Comparison of ENCODE assay signal across 8 cellular contexts in the genomic region with DNA sequence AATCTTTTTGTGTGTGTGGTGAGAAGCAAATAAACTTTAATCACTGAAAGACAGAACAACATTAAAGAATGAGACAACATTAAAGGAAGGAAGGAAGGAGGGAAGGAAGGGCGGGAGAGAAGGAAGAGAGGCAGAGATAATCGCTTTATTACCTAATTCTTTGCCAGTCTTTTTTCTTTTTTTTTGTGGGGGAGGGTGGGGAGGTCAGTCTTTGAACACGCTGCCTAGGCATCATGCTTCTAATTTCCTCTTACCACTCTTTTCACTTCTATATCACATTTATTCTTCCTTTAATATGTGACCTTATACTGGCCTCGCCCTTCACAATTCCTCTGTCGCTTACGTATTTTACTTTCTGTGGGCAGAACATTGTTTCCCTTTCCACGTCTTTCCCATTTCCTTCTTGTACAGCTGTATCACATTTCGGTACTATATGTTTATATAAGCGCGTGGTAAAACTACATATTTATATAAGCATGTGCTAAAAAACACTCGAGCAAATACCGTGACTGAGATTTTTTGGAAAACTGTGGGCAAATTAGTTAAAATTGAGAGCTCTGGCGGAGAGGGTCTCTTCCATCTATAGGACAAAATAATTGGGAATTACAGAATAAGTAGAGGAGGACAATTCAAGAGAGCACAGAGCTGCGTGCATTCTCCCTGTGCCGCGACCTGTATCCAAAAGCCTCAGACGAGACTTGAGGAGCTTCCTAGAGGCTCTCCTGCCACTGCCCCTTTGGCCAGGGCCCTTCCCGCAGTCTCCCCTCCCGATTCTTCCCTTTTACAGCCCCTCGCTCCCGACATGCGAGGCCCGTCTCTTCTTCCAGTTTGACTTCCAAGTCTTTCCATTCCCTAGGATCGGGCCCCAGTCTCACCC. TPM values are rescaled to one million over a fixed set of nuclear protein-coding genes. Genes with fewer than 3 reads are reported as not detected.
A peak's percentile ranks its signal among the peaks of the same experiment; 100 is the strongest.
DNase-seq lines count a peak whose midpoint lies in the region; ATAC-seq and TF ChIP-seq lines count a peak whose summit lies in the region.

No MANE protein-coding gene starts in this region.

- peak overlapping the region; percentile 62 to 83 for H3K18ac ChIP-seq in mesenchymal stem cell (ENCODE audit: low read depth in 1 of 2, low read length in 2 of 2)

- H3K4me1 ChIP-seq in mesenchymal stem cell (ENCODE audit: control insufficient read depth, insufficient read depth, low read depth, low read length) (no peaks in the 10 kb centered on the region), aorta (ENCODE audit: control insufficient read depth in 1 of 2, insufficient read depth in 2 of 2, low read length in 2 of 2) (no peaks in the 10 kb centered on the region)

- peak overlapping the region; percentile 81 for H3K9ac ChIP-seq in mesenchymal stem cell (ENCODE audit: low read length)

- H3K9me3 Mint-ChIP-seq in effector memory CD8-positive, alpha-beta T cell: no peaks in the 10 kb centered on the region

- peak overlapping the region; percentile 80 for H2AFZ ChIP-seq in mesenchymal stem cell (ENCODE audit: low read depth, low read length)

- no peaks in the 10 kb centered on the region for H3K27me3 ChIP-seq in dorsolateral prefrontal cortex
- H3K27me3 ChIP-seq in mesenchymal stem cell (ENCODE audit: control insufficient read depth in 1 of 2, insufficient read depth in 1 of 2, low read length in 2 of 2): no peaks in the 10 kb centered on the region
- no peaks in the 10 kb centered on the region for H3K27me3 ChIP-seq in aorta (ENCODE audit: control insufficient read depth in 1 of 2, insufficient read depth in 2 of 2, low read length in 1 of 2)

- peak overlapping the region; percentile 57 for H2BK5ac ChIP-seq in mesenchymal stem cell (ENCODE audit: low read depth, low read length, poor library complexity, severe bottlenecking)

- H2AK5ac ChIP-seq in mesenchymal stem cell (ENCODE audit: low read length, severe bottlenecking): no peak overlapping the region

- H2BK120ac ChIP-seq in mesenchymal stem cell (ENCODE audit: low read depth, low read length): no peak overlapping the region

- H3K4me1 Mint-ChIP-seq in effector memory CD8-positive, alpha-beta T cell (ENCODE audit: low read depth in 2 of 2): no peaks in the 10 kb centered on the region

- no peaks in the 10 kb centered on the region for H3K36me3 Mint-ChIP-seq in effector memory CD8-positive, alpha-beta T cell (ENCODE audit: insufficient read depth)

- peak overlapping the region; percentile 75 for H4K91ac ChIP-seq in mesenchymal stem cell (ENCODE audit: low read length)

- peak overlapping the region in 55 of 59 donors; percentile 12 to 91 (median 80) for H3K27ac ChIP-seq in dorsolateral prefrontal cortex
- H3K27ac ChIP-seq in mesenchymal stem cell (ENCODE audit: low read length, poor library complexity, severe bottlenecking): peak overlapping the region; percentile 71
- no peak overlapping the region for H3K27ac ChIP-seq in aorta (ENCODE audit: low read depth in 1 of 2, low read length in 2 of 2)

- H3K14ac ChIP-seq in mesenchymal stem cell (ENCODE audit: low read length in 2 of 2): no peak overlapping the region

- H3K27me3 Mint-ChIP-seq in effector memory CD8-positive, alpha-beta T cell: peaks cover 37 to 61% of the 10 kb centered on the region in 2 donors

- H3K4me3 ChIP-seq in dorsolateral prefrontal cortex: peak overlapping the region; percentile 35 to 86 (median 72)
- H3K4me3 ChIP-seq in mesenchymal stem cell (ENCODE audit: insufficient read depth in 1 of 2, low read depth in 1 of 2, low read length in 2 of 2): peak overlapping the region; percentile 79 to 91
- H3K4me3 ChIP-seq in aorta (ENCODE audit: low read length in 2 of 2): peak overlapping the region; percentile 43 to 72

- no peak for ATAC-seq in aorta (ENCODE audit: low FRiP score)
- ATAC-seq in GM18861 (IDR thresholded peaks at IDR 0.05; ENCODE audit: unreplicated experiment): no peak
- ATAC-seq in effector memory CD8-positive, alpha-beta T cell (replicated peaks): no peak
- ATAC-seq in HG03025 (IDR thresholded peaks at IDR 0.05; ENCODE audit: low FRiP score, unreplicated experiment): no peak

- TF ChIP-seq CTCF in dorsolateral prefrontal cortex (IDR thresholded peaks at IDR 0.05 in 54 of 56, conservative IDR thresholded peaks at IDR 0.05 in 2 of 56; ENCODE audit: low read depth in 1 of 56, partially characterized antibody in 56 of 56): no peak

- H3K4me2 ChIP-seq in mesenchymal stem cell (ENCODE audit: low read length, poor library complexity, severe bottlenecking): peak overlapping the region; percentile 66

- DNase-seq in DMS53 treated with DMSO at 0.1 percent for 48 hours (lab: John Stamatoyannopoulos, UW; ENCODE audit: unreplicated experiment) (peak; percentile 83), NCI-H2029 treated with DMSO at 0.1 percent for 48 hours (lab: John Stamatoyannopoulos, UW) (peak; percentile 78), dorsolateral prefrontal cortex (peak in 2 of 10 donors; percentile 32), mesenchymal stem cell (peak; percentile 60), aorta (no peak)
- no peak for DNase-seq in effector memory CD8-positive, alpha-beta T cell

- peaks cover 1% of the 10 kb centered on the region for H3K79me1 ChIP-seq in mesenchymal stem cell (replicated peaks; ENCODE audit: low read length, poor library complexity, severe bottlenecking)

- H3K4ac ChIP-seq in mesenchymal stem cell (ENCODE audit: low read depth in 1 of 2, low read length in 2 of 2): no peak overlapping the region

- no peak overlapping the region for H2BK15ac ChIP-seq in mesenchymal stem cell (ENCODE audit: low read depth, poor library complexity, severe bottlenecking)

- no peak overlapping the region for H4K8ac ChIP-seq in mesenchymal stem cell (ENCODE audit: low read length)

- H3K36me3 ChIP-seq in mesenchymal stem cell (ENCODE audit: control insufficient read depth in 1 of 2, insufficient read depth in 2 of 2, low read depth in 1 of 2, low read length in 2 of 2) (no peaks in the 10 kb centered on the region), aorta (ENCODE audit: control insufficient read depth in 1 of 2, insufficient read depth in 2 of 2, low read length in 1 of 2) (no peaks in the 10 kb centered on the region)

- 7% methylated on average over 18 of the region's 24 CpGs for WGBS in mesenchymal stem cell
- 15 to 16% methylated on average over 24 of the region's 24 CpGs for whole genome bisulfite sequencing in aorta, 2 donors

- H3K9me3 ChIP-seq in mesenchymal stem cell (ENCODE audit: control insufficient read depth, low read length) (no peaks in the 10 kb centered on the region), aorta (ENCODE audit: control insufficient read depth, low read length) (no peaks in the 10 kb centered on the region)

- intact Hi-C loops in dorsolateral prefrontal cortex (cut with DNase I) (no loop called here), aorta (cut with DNase I) (no loop called here)

- H3K23ac ChIP-seq in mesenchymal stem cell (ENCODE audit: low read length in 2 of 2): peak overlapping the region in 1 of 2 experiments; percentile 72

- H3K27ac Mint-ChIP-seq in effector memory CD8-positive, alpha-beta T cell: no peak overlapping the region

- peak overlapping the region in 1 of 2 experiments; percentile 71 for H2BK12ac ChIP-seq in mesenchymal stem cell (ENCODE audit: low read length in 2 of 2)

- H3K4me3 Mint-ChIP-seq in effector memory CD8-positive, alpha-beta T cell: no peak overlapping the region

RNA-seq across cellular contexts. Expression of a gene that starts 0.8 kb away (rescaled TPM):
- total RNA-seq in dorsolateral prefrontal cortex (10 to 100 TPM in 111 of 120 experiments, 1 to 10 TPM in 9; 6.1 to 26.0 (median 15.7) TPM), aorta (1 to 10 TPM; 6.9 to 8.6 TPM)
- 2.5 TPM for polyA plus RNA-seq in mesenchymal stem cell (2013, experiment 1 of 2)
- polyA plus RNA-seq in mesenchymal stem cell (2013, experiment 2 of 2): 2.5 TPM
- 1 to 10 TPM; 2.8 to 3.2 TPM for polyA plus RNA-seq in aorta

Comparison
In these comparisons a context has a peak if more than half of its experiments do, and no peak if none do; other contexts are left out.
1. DNase-seq: peak in DMS53 treated with DMSO at 0.1 percent for 48 hours (single experiment), NCI-H2029 treated with DMSO at 0.1 percent for 48 hours (single experiment) and mesenchymal stem cell (single experiment); none in aorta (0 of 2) and effector memory CD8-positive, alpha-beta T cell (0 of 3).
2. H3K27ac ChIP-seq: peak in dorsolateral prefrontal cortex (55 of 59) and mesenchymal stem cell (single experiment); none in aorta (0 of 2).
3. Peak in every context shown above with its lines, with median percentiles within 50 percentile points of each other: H3K4me3 ChIP-seq.